1 cellular context compared by ENCODE assay signal in genomic region chr16:427295-427694, GRCh38.
TF ChIP-seq lines count a peak whose summit lies in the region.

No MANE protein-coding gene starts in this region.

TF ChIP-seq in GM23338, 12 proteins besides CTCF, POLR2A, EP300 and RAD21 (continued from another document):
- TF ChIP-seq ZNF462 (CRISPR knock-in tag; IDR thresholded peaks at IDR 0.05) (no peak), EZH2 (IDR thresholded peaks at IDR 0.05; ENCODE audit: low read depth, unreplicated experiment) (no peak), ETS1 (IDR thresholded peaks at IDR 0.05) (no peak), STAT1 (IDR thresholded peaks at IDR 0.05; ENCODE audit: unreplicated experiment) (no peak), CREB1 (CRISPR knock-in tag; IDR thresholded peaks at IDR 0.05; ENCODE audit: low read depth) (no peak), JUNB (IDR thresholded peaks at IDR 0.05; ENCODE audit: unreplicated experiment) (no peak)
